27 cellular contexts compared by ENCODE assay signal in the genomic region with DNA sequence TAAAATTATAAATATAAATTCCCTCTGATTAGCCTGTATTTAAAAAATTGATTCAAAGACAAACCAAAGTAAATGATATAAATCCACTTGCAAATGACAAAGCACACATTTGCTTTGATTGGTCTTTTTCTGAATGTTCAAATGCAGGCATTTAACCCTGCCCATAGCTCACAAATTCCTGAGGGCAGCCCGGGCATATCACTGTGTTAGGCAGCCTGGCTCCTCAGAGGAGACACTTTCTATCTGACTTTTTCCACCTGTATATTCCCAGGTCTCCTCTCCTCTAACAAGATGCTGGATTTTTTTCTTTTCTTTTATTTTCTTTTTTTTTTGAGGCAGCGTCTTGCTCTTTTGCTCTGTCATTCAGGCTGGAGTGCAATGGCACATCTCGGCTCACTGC.
"Had no signal": no experiment of that assay in that cellular context is flagged by ENCODE, and none has a peak within 500 bp of the region (broad histone marks: within the 10 kb centered on the region; RNA-seq: fewer than 3 reads in every experiment).

No MANE protein-coding gene starts in this region.

- H3K27ac Mint-ChIP-seq: naive thymus-derived CD4-positive, alpha-beta T cell; natural killer cell; nephron; stimulated activated effector memory CD8-positive, alpha-beta T cell treated with anti-CD3 and anti-CD28 coated beads, Interleukin-12 subunit alpha, Interleukin-12 subunit beta, amount 100 ng/mL, for 72 hours; stimulated activated naive B cell treated with anti-CD40 and anti-IgM and Interleukin-4, amounts not matched to agents 10 μg/mL and 1 μg/mL and 100 μg/mL, for 72 hours; stimulated activated naive CD8-positive, alpha-beta T cell treated with anti-CD3 and anti-CD28 coated beads, Interleukin-15, Interleukin-2, amounts not matched to agents 100 ng/mL and 50 ng/mL, for 24 hours had no signal

- H3K4me1 ChIP-seq: pancreas, prostate gland, right lobe of liver, sigmoid colon, stomach, thyroid gland, tibial nerve, upper lobe of left lung, vagina had no signal

- H3K27ac ChIP-seq: neutrophil, pancreas, prostate gland, right lobe of liver, sigmoid colon, stomach, thoracic aorta, thyroid gland, tibial nerve, upper lobe of left lung, vagina had no signal

- H3K36me3 Mint-ChIP-seq: naive thymus-derived CD4-positive, alpha-beta T cell; natural killer cell; stimulated activated effector memory CD8-positive, alpha-beta T cell treated with anti-CD3 and anti-CD28 coated beads, Interleukin-12 subunit alpha, Interleukin-12 subunit beta, amount 100 ng/mL, for 72 hours; stimulated activated naive B cell treated with anti-CD40 and anti-IgM and Interleukin-4, amounts not matched to agents 10 μg/mL and 1 μg/mL and 100 μg/mL, for 72 hours had no signal

- H3K4me1 Mint-ChIP-seq: naive thymus-derived CD4-positive, alpha-beta T cell; natural killer cell; nephron; neural crest cell; stimulated activated effector memory CD8-positive, alpha-beta T cell treated with anti-CD3 and anti-CD28 coated beads, Interleukin-12 subunit alpha, Interleukin-12 subunit beta, amount 100 ng/mL, for 72 hours; stimulated activated naive B cell treated with anti-CD40 and anti-IgM and Interleukin-4, amounts not matched to agents 10 μg/mL and 1 μg/mL and 100 μg/mL, for 72 hours had no signal

- H3K4me3 ChIP-seq: pancreas, prostate gland, right lobe of liver, sigmoid colon, stomach, thoracic aorta, thyroid gland, tibial nerve, upper lobe of left lung, vagina had no signal

- H3K9me3 Mint-ChIP-seq: natural killer cell; nephron; neural crest cell; stimulated activated effector memory CD8-positive, alpha-beta T cell treated with anti-CD3 and anti-CD28 coated beads, Interleukin-12 subunit alpha, Interleukin-12 subunit beta, amount 100 ng/mL, for 72 hours; stimulated activated naive B cell treated with anti-CD40 and anti-IgM and Interleukin-4, amounts not matched to agents 10 μg/mL and 1 μg/mL and 100 μg/mL, for 72 hours; stimulated activated naive CD8-positive, alpha-beta T cell treated with anti-CD3 and anti-CD28 coated beads, Interleukin-15, Interleukin-2, amounts not matched to agents 100 ng/mL and 50 ng/mL, for 24 hours had no signal

- H3K9me3 ChIP-seq: neutrophil, pancreas, prostate gland, right lobe of liver, sigmoid colon, stomach, thoracic aorta, thyroid gland, tibial nerve, upper lobe of left lung, vagina had no signal

- H3K4me3 Mint-ChIP-seq: naive thymus-derived CD4-positive, alpha-beta T cell; natural killer cell; nephron; neural crest cell; stimulated activated effector memory CD8-positive, alpha-beta T cell treated with anti-CD3 and anti-CD28 coated beads, Interleukin-12 subunit alpha, Interleukin-12 subunit beta, amount 100 ng/mL, for 72 hours; stimulated activated naive B cell treated with anti-CD40 and anti-IgM and Interleukin-4, amounts not matched to agents 10 μg/mL and 1 μg/mL and 100 μg/mL, for 72 hours; stimulated activated naive CD8-positive, alpha-beta T cell treated with anti-CD3 and anti-CD28 coated beads, Interleukin-15, Interleukin-2, amounts not matched to agents 100 ng/mL and 50 ng/mL, for 24 hours had no signal

- ATAC-seq: naive thymus-derived CD4-positive, alpha-beta T cell; natural killer cell; pancreas; right cardiac atrium; right lobe of liver; stimulated activated effector memory CD8-positive, alpha-beta T cell treated with anti-CD3 and anti-CD28 coated beads, Interleukin-12 subunit alpha, Interleukin-12 subunit beta, amount 100 ng/mL, for 72 hours; stimulated activated naive B cell treated with anti-CD40 and anti-IgM and Interleukin-4, amounts not matched to agents 10 μg/mL and 1 μg/mL and 100 μg/mL, for 72 hours had no signal

- H3K27me3 ChIP-seq: pancreas, right lobe of liver, sigmoid colon, stomach, thyroid gland, tibial nerve, upper lobe of left lung, vagina had no signal

- DNase-seq: naive thymus-derived CD4-positive, alpha-beta T cell; natural killer cell; nucleus accumbens; pancreas; right cardiac atrium; right lobe of liver; sigmoid colon; small intestine; stimulated activated CD4-positive, alpha-beta T cell treated with anti-CD3 and anti-CD28 coated beads, Interleukin-15, amount 100 ng/mL, for 24 hours; stimulated activated CD4-positive, alpha-beta T cell treated with anti-CD3 and anti-CD28 coated beads, Interleukin-2, amount 100 ng/mL, for 24 hours; stimulated activated CD4-positive, alpha-beta T cell treated with anti-CD3 and anti-CD28 coated beads, Interleukin-2, amount 100 ng/mL, for 48 hours; stimulated activated CD4-positive, alpha-beta T cell treated with anti-CD3 and anti-CD28 coated beads, Interleukin-4, amount 100 ng/mL, for 24 hours; stimulated activated naive B cell treated with anti-CD40 and anti-IgM and Interleukin-4, amounts not matched to agents 10 μg/mL and 1 μg/mL and 100 μg/mL, for 72 hours; stimulated activated naive CD4-positive, alpha-beta T cell treated with Interleukin-2 at 50 U/mL for 16 hours; stomach; thyroid gland; trophoblast cell; upper lobe of left lung had no signal

- H3K36me3 ChIP-seq: neutrophil, pancreas, prostate gland, right lobe of liver, sigmoid colon, stomach, thoracic aorta, thyroid gland, tibial nerve, upper lobe of left lung, vagina had no signal
